Comparison of ENCODE assay signal across 8 cellular contexts in the genomic region with DNA sequence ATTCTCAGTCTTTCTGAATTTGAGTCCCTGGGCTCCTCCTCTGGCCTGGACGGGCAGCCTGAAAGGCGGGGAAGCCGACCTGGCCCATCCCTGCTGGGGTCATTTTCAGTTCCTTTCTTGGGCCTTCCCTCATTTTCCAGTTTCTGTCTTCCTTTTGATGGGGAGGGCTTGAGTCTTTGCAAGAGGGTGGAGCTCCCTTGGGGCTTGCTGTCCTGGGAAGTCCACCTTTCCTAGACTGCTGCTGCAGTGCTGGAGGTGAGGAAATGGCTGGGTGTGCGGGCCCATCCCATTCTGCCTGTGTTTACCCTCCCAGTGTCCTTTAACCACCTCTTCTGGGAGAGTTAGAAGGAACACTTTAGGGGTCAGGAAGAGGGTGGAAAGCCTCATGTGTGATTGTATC. TPM values are rescaled to one million over a fixed set of nuclear protein-coding genes. Genes with fewer than 3 reads are reported as not detected.
DNase-seq lines count a peak whose midpoint lies in the region; ATAC-seq and TF ChIP-seq lines count a peak whose summit lies in the region.

No MANE protein-coding gene starts in this region.

- H3K27me3 Mint-ChIP-seq in CD8-positive, alpha-beta T cell (ENCODE audit: low read depth), result peaks cover 12% of the 10 kb centered on the region
- H3K27me3 Mint-ChIP-seq in osteocyte (ENCODE audit: unreplicated experiment), result no peaks in the 10 kb centered on the region

- H3K79me2 ChIP-seq in PC-9 (ENCODE audit: low read depth), result peaks cover 71% of the 10 kb centered on the region
- H3K79me2 ChIP-seq in fibroblast of lung (ENCODE audit: control insufficient read depth, insufficient read depth, low read length), result no peaks in the 10 kb centered on the region

- peaks cover 6% of the 10 kb centered on the region for H3K27me3 ChIP-seq in CD8-positive, alpha-beta T cell (ENCODE audit: insufficient read depth, low read length)
- H3K27me3 ChIP-seq in PC-9 (ENCODE audit: insufficient read depth, low read depth), result no peaks in the 10 kb centered on the region
- H3K27me3 ChIP-seq in fibroblast of lung (ENCODE audit: control insufficient read depth, insufficient read depth, low read length), result no peaks in the 10 kb centered on the region
- H3K27me3 ChIP-seq in aorta (ENCODE audit: control insufficient read depth in 1 of 2, insufficient read depth in 2 of 2, low read length in 1 of 2), result no peaks in the 10 kb centered on the region

- H3K27ac ChIP-seq in CD8-positive, alpha-beta T cell (ENCODE audit: low read depth, low read length), result no peak overlapping the region
- H3K27ac ChIP-seq in PC-9, result peak overlapping the region; percentile 84
- no peak overlapping the region for H3K27ac ChIP-seq in fibroblast of lung (ENCODE audit: insufficient read depth, low read length)
- H3K27ac ChIP-seq in aorta (ENCODE audit: low read depth in 1 of 2, low read length in 2 of 2), result no peak overlapping the region

- H3K9me3 Mint-ChIP-seq in CD8-positive, alpha-beta T cell, result no peaks in the 10 kb centered on the region
- H3K9me3 Mint-ChIP-seq in osteocyte (ENCODE audit: unreplicated experiment), result no peaks in the 10 kb centered on the region

- peaks cover 24% of the 10 kb centered on the region for H4K20me1 ChIP-seq in PC-9 (ENCODE audit: insufficient read depth)
- H4K20me1 ChIP-seq in fibroblast of lung (ENCODE audit: control insufficient read depth, extremely low read depth, insufficient read depth, low read length), result no peaks in the 10 kb centered on the region

- 82 to 84% methylated on average over 4 of the region's 4 CpGs for WGBS in aorta, 2 donors

- BruUV-seq in PC-9 (replicated peaks; lab: Mats Ljungman, UMichigan), result TSS peak; percentile 26

- ATAC-seq in CD8-positive, alpha-beta T cell, result no peak
- no peak for ATAC-seq in aorta (ENCODE audit: low FRiP score)

- H3K36me3 ChIP-seq in CD8-positive, alpha-beta T cell (ENCODE audit: insufficient read depth, low read length), result no peaks in the 10 kb centered on the region
- H3K36me3 ChIP-seq in PC-9 (ENCODE audit: low read depth) (peaks cover 3% of the 10 kb centered on the region; the same call in 1 of the 2 replicates), fibroblast of lung (ENCODE audit: control insufficient read depth, insufficient read depth, low read length) (no peaks in the 10 kb centered on the region), aorta (ENCODE audit: control insufficient read depth in 1 of 2, insufficient read depth in 2 of 2, low read length in 1 of 2) (no peaks in the 10 kb centered on the region)

- DNase-seq in CD8-positive, alpha-beta T cell, result no peak
- peak; percentile 62 to 70 for DNase-seq in PC-9
- no peak for DNase-seq in fibroblast of lung (ENCODE audit: low read depth in 2 of 2)
- DNase-seq in osteocyte (ENCODE audit: extremely low spot score, unreplicated experiment), result no peak
- DNase-seq in aorta, result no peak
- no peak for DNase-seq in NCI-H446 treated with DMSO at 0.1 percent for 48 hours (lab: John Stamatoyannopoulos, UW)
- no peak for DNase-seq in NCI-H187 treated with DMSO at 0.1 percent for 48 hours (lab: John Stamatoyannopoulos, UW)
- no peak for DNase-seq in cerebellum (ENCODE audit: low spot score)

- H3K4me1 ChIP-seq in CD8-positive, alpha-beta T cell (ENCODE audit: insufficient read depth, low read length), result peaks cover 3% of the 10 kb centered on the region
- peaks cover 33% of the 10 kb centered on the region for H3K4me1 ChIP-seq in PC-9 (replicated peaks; ENCODE audit: insufficient read depth)
- H3K4me1 ChIP-seq in fibroblast of lung (ENCODE audit: control insufficient read depth, extremely low read depth, insufficient read depth, low read length), result peaks cover 12% of the 10 kb centered on the region
- no peaks in the 10 kb centered on the region for H3K4me1 ChIP-seq in aorta (ENCODE audit: control insufficient read depth in 1 of 2, insufficient read depth in 2 of 2, low read length in 2 of 2)

- H3K4me1 Mint-ChIP-seq in CD8-positive, alpha-beta T cell (ENCODE audit: low read depth), result peaks cover 6% of the 10 kb centered on the region
- peaks cover 17% of the 10 kb centered on the region for H3K4me1 Mint-ChIP-seq in osteocyte (ENCODE audit: unreplicated experiment)

- intact Hi-C loops in CD8-positive, alpha-beta T cell (cut with DNase I, micrococcal nuclease), result no loop called here
- intact Hi-C loops in PC-9 (cut with micrococcal nuclease; ENCODE audit: unreplicated experiment) (loop anchor here (1.0 to 2.0 kb wide), 2 partner anchors 18 to 30 kb away; no protein-coding TSS in a partner anchor), aorta (cut with DNase I) (loop anchor here in 1 of 2 donors (5.0 kb wide), 1 partner anchor 41 kb away; the partner anchor contains the start of gene SYNC)

- CTCF ChIA-PET in CD8-positive, alpha-beta T cell (lab: Charles Lee), result interaction anchor here (1.5 kb wide), 1 partner anchor 31 kb away, joined by 8 read pairs; no protein-coding TSS in a partner anchor
- CTCF ChIA-PET in PC-9 (lab: Charles Lee), result interaction anchor here (0.5 to 1.4 kb wide), 2 partner anchors 31 to 1674 kb away, joined by 3 to 5 read pairs; no protein-coding TSS in a partner anchor

- H3K4me2 ChIP-seq in PC-9, result peak overlapping the region; percentile 98
- peak overlapping the region; percentile 77 for H3K4me2 ChIP-seq in fibroblast of lung (ENCODE audit: extremely low read depth, insufficient read depth, low read length)

- H3K9me2 ChIP-seq in PC-9 (ENCODE audit: insufficient read depth), result no peaks in the 10 kb centered on the region

- H3K4me3 Mint-ChIP-seq in CD8-positive, alpha-beta T cell, result peak overlapping the region; percentile 64
- peak overlapping the region; percentile 76 for H3K4me3 Mint-ChIP-seq in osteocyte (ENCODE audit: unreplicated experiment)

- no peaks in the 10 kb centered on the region for H3K36me3 Mint-ChIP-seq in CD8-positive, alpha-beta T cell
- peaks cover 2% of the 10 kb centered on the region for H3K36me3 Mint-ChIP-seq in osteocyte (ENCODE audit: unreplicated experiment)

- H2AFZ ChIP-seq in PC-9 (peak overlapping the region; percentile 85; the same call in 1 of the 2 replicates), fibroblast of lung (ENCODE audit: low read length) (no peak overlapping the region)

- POLR2A ChIA-PET in CD8-positive, alpha-beta T cell (lab: Charles Lee), result no interaction called here
- POLR2A ChIA-PET in PC-9 (lab: Charles Lee; ENCODE audit: unreplicated experiment), result interaction anchor here (0.6 to 0.8 kb wide), 2 partner anchors 16 to 53 kb away, joined by 3 to 5 read pairs; no protein-coding TSS in a partner anchor

- no peaks in the 10 kb centered on the region for H3K9me3 ChIP-seq in CD8-positive, alpha-beta T cell (ENCODE audit: low read length)
- H3K9me3 ChIP-seq in PC-9 (ENCODE audit: insufficient read depth, low read depth) (no peaks in the 10 kb centered on the region), fibroblast of lung (ENCODE audit: control insufficient read depth, insufficient read depth, low read depth, low read length) (no peaks in the 10 kb centered on the region), aorta (ENCODE audit: control insufficient read depth, low read length) (no peaks in the 10 kb centered on the region)

- peaks cover 33% of the 10 kb centered on the region; the same call in 1 of the 2 replicates for H3F3A ChIP-seq in PC-9 (ENCODE audit: insufficient read depth, low read depth)

- H3K27ac Mint-ChIP-seq in CD8-positive, alpha-beta T cell, result no peak overlapping the region
- peak overlapping the region; percentile 66 for H3K27ac Mint-ChIP-seq in osteocyte (ENCODE audit: unreplicated experiment)

- peak overlapping the region; percentile 16 for H3K9ac ChIP-seq in fibroblast of lung (ENCODE audit: insufficient read depth, low read length)

- no peak overlapping the region for H3K4me3 ChIP-seq in CD8-positive, alpha-beta T cell (ENCODE audit: low read depth, low read length)
- peak overlapping the region; percentile 69 for H3K4me3 ChIP-seq in PC-9
- peak overlapping the region in 3 of 4 experiments; percentile 61 to 74 (median 62) for H3K4me3 ChIP-seq in fibroblast of lung (replicated peaks in 1 of 4; ENCODE audit: control extremely low read depth in 1 of 4, insufficient read depth in 1 of 4, low read depth in 3 of 4, low read length in 4 of 4)
- no peak overlapping the region for H3K4me3 ChIP-seq in aorta (ENCODE audit: low read length in 2 of 2)

- no peak for TF ChIP-seq CTCF in CD8-positive, alpha-beta T cell (IDR thresholded peaks at IDR 0.05)
- no peak for TF ChIP-seq CTCF in PC-9 (conservative IDR thresholded peaks at IDR 0.05)
- no peak for TF ChIP-seq CTCF in fibroblast of lung (conservative IDR thresholded peaks at IDR 0.05 in 1 of 2, IDR thresholded peaks at IDR 0.05 in 1 of 2; ENCODE audit: low read depth in 1 of 2, low read length in 2 of 2)
- no peak for TF ChIP-seq CTCF in osteocyte (IDR thresholded peaks at IDR 0.05)

RNA-seq across cellular contexts. Expression of gene SYNC, which starts 40.4 kb away (rescaled TPM):
- total RNA-seq in CD8-positive, alpha-beta T cell, result not detected
- 2.1 and 2.8 TPM in 2 replicates for total RNA-seq in PC-9 (2021)
- 43.7 and 58.1 TPM in 2 replicates for total RNA-seq in fibroblast of lung
- polyA plus RNA-seq in fibroblast of lung, result 31.5 and 50.9 TPM in 2 replicates
- polyA plus RNA-seq in fibroblast of lung (2012), result 24.4 and 34.5 TPM in 2 replicates
- 8.8 and 12.8 TPM in 2 replicates for polyA minus RNA-seq in fibroblast of lung (ENCODE audit: low replicate concordance)
- total RNA-seq in osteocyte, result 23.0 and 24.6 TPM in 2 replicates
- 10 to 100 TPM; 37.5 to 89.8 TPM for total RNA-seq in aorta
- polyA plus RNA-seq in aorta, result 10 to 100 TPM; 11.4 to 36.8 TPM
- 2.4 TPM for total RNA-seq in cerebellum

Comparison
In these comparisons a context has a peak if more than half of its experiments do, and no peak if none do; other contexts are left out.
1. DNase-seq: peak in PC-9 (2 of 2); none in CD8-positive, alpha-beta T cell (0 of 7), fibroblast of lung (0 of 2), osteocyte (single experiment), aorta (0 of 2), NCI-H446 treated with DMSO at 0.1 percent for 48 hours (single experiment), NCI-H187 treated with DMSO at 0.1 percent for 48 hours (single experiment) and cerebellum (single experiment).
2. H3K4me3 ChIP-seq: peak in PC-9 (single experiment) and fibroblast of lung (3 of 4); none in CD8-positive, alpha-beta T cell (single experiment) and aorta (0 of 2).